1 cellular context compared by ENCODE assay signal in the genomic region with DNA sequence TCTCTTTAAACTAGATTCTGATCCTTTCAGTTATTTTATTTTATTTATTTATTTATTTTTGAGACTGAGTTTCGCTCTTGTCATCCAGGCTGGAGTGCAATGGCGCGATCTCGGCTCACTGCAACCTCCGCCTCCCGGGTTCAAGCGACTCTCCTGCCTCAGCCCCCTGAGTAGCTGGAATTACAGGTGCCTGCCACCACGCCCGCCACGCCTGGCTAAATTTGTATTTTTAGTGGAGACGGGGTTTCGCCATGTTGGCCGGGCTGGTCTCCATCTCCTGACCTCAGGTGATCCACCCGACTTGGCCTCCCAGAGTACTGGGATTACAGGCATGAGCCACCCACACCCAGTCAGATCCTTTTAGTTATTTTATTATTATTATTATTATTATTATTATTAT. TPM values are rescaled to one million over a fixed set of nuclear protein-coding genes. Genes with fewer than 3 reads are reported as not detected.
"Had no signal": no experiment of that assay in that cellular context is flagged by ENCODE, and none has a peak within 500 bp of the region (broad histone marks: within the 10 kb centered on the region; RNA-seq: fewer than 3 reads in every experiment).

No MANE protein-coding gene starts in this region.

RNA-seq across cellular contexts. Expression of gene ZNF605, which starts 5.7 kb away (rescaled TPM):
- total RNA-seq: HT-29 had no signal
